2 cellular contexts compared by ENCODE assay signal in the genomic region with DNA sequence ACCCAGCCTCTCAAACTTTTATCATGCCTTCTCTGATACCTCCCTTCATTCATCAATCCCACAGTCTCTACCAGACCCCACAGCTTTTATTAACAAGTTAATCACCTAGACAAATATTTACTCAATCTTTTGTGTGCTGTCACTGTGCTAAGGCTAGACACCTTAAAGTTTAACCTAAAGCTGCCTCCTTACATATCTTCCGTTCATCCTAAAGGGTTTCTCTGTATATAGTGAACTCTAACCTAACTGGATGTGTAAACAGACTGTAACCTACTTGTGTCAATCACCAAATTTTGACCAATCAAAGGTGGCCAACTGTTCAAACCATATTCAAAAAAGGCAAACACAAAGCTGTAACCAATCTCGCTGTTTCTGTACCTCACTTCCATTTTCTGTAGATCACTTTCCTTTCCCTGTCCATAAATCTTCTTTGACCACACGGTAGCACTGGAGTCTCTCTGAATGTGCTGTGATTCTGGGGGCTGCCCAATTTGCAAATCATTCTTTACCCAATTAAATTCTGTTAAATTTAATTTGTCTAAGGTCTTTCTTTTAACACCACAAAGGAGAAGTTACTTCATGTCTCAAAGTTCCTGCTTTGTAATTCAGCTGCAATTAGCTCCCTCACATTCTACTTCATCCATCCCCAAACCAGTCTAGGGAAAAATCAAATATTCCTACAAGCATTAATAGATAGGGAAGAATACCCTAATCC.
TF ChIP-seq lines count a peak whose summit lies in the region.

No MANE protein-coding gene starts in this region.

TF ChIP-seq in HepG2, 621 proteins besides CTCF, POLR2A, EP300 and RAD21 (continues in another document):
- TF ChIP-seq ZNF441 (CRISPR knock-in tag; IDR thresholded peaks at IDR 0.05; ENCODE audit: borderline replicate concordance) (no peak), SKI (IDR thresholded peaks at IDR 0.05; ENCODE audit: partially characterized antibody) (no peak), SNAPC2 (CRISPR knock-in tag; IDR thresholded peaks at IDR 0.05) (peak; percentile 69; the same call in 1 of the 2 replicates), ZHX2 (IDR thresholded peaks at IDR 0.05; ENCODE audit: low read depth) (no peak), ZHX2 (CRISPR knock-in tag; IDR thresholded peaks at IDR 0.05; ENCODE audit: borderline replicate concordance) (no peak), GPBP1L1 (CRISPR knock-in tag; IDR thresholded peaks at IDR 0.05) (no peak), HMG20A (CRISPR knock-in tag; IDR thresholded peaks at IDR 0.05; ENCODE audit: borderline replicate concordance) (peak; percentile 12; the same call in 1 of the 2 replicates), ZNF737 (CRISPR knock-in tag; IDR thresholded peaks at IDR 0.05; ENCODE audit: borderline replicate concordance) (no peak), PITX1 (CRISPR knock-in tag; IDR thresholded peaks at IDR 0.05) (no peak), CHD4 (IDR thresholded peaks at IDR 0.05; ENCODE audit: borderline replicate concordance, low read length) (0 out of 2 replicates have a peak, but pooled peaks have one; percentile 59), ZNF564 (CRISPR knock-in tag; IDR thresholded peaks at IDR 0.05) (no peak), FOXJ3 (CRISPR knock-in tag; IDR thresholded peaks at IDR 0.05; ENCODE audit: borderline replicate concordance) (peak; percentile 77), FOXM1 (CRISPR knock-in tag; IDR thresholded peaks at IDR 0.05) (peak; percentile 82; the same call in 1 of the 2 replicates), DPF2 (CRISPR knock-in tag; IDR thresholded peaks at IDR 0.05; ENCODE audit: borderline replicate concordance, low read depth) (no peak), SMYD3 (CRISPR knock-in tag; IDR thresholded peaks at IDR 0.05) (0 out of 2 replicates have a peak, but pooled peaks have one; percentile 25), ONECUT2 (CRISPR knock-in tag; IDR thresholded peaks at IDR 0.05) (0 out of 2 replicates have a peak, but pooled peaks have one; percentile 10), REPIN1 (CRISPR knock-in tag; IDR thresholded peaks at IDR 0.05; ENCODE audit: borderline replicate concordance, low read depth) (0 out of 2 replicates have a peak, but pooled peaks have one; percentile 51), ZMYM4 (CRISPR knock-in tag; IDR thresholded peaks at IDR 0.05) (peak; percentile 57; the same call in 1 of the 2 replicates), ZSCAN9 (CRISPR knock-in tag; IDR thresholded peaks at IDR 0.05; ENCODE audit: borderline replicate concordance) (0 out of 2 replicates have a peak, but pooled peaks have one; percentile 1), GATAD2A (CRISPR knock-in tag; IDR thresholded peaks at IDR 0.05) (peak; percentile 66)
- TF ChIP-seq, protein P1, sequence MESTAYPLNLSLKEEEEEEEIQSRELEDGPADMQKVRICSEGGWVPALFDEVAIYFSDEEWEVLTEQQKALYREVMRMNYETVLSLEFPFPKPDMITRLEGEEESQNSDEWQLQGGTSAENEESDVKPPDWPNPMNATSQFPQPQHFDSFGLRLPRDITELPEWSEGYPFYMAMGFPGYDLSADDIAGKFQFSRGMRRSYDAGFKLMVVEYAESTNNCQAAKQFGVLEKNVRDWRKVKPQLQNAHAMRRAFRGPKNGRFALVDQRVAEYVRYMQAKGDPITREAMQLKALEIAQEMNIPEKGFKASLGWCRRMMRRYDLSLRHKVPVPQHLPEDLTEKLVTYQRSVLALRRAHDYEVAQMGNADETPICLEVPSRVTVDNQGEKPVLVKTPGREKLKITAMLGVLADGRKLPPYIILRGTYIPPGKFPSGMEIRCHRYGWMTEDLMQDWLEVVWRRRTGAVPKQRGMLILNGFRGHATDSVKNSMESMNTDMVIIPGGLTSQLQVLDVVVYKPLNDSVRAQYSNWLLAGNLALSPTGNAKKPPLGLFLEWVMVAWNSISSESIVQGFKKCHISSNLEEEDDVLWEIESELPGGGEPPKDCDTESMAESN (CRISPR knock-in tag; conservative IDR thresholded peaks at IDR 0.05): no peak

TF ChIP-seq in GM12878, 131 proteins besides CTCF, POLR2A, EP300 and RAD21:
- TF ChIP-seq EZH2 (IDR thresholded peaks at IDR 0.05; ENCODE audit: borderline replicate concordance, control insufficient read depth, low read depth, low read length): no peak
- TF ChIP-seq, protein P2, sequence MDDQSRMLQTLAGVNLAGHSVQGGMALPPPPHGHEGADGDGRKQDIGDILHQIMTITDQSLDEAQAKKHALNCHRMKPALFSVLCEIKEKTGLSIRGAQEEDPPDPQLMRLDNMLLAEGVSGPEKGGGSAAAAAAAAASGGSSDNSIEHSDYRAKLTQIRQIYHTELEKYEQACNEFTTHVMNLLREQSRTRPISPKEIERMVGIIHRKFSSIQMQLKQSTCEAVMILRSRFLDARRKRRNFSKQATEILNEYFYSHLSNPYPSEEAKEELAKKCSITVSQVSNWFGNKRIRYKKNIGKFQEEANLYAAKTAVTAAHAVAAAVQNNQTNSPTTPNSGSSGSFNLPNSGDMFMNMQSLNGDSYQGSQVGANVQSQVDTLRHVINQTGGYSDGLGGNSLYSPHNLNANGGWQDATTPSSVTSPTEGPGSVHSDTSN (IDR thresholded peaks at IDR 0.05; ENCODE audit: insufficient replicate concordance, low read depth, low read length): peak; percentile 10
- TF ChIP-seq, protein P3, sequence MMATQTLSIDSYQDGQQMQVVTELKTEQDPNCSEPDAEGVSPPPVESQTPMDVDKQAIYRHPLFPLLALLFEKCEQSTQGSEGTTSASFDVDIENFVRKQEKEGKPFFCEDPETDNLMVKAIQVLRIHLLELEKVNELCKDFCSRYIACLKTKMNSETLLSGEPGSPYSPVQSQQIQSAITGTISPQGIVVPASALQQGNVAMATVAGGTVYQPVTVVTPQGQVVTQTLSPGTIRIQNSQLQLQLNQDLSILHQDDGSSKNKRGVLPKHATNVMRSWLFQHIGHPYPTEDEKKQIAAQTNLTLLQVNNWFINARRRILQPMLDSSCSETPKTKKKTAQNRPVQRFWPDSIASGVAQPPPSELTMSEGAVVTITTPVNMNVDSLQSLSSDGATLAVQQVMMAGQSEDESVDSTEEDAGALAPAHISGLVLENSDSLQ (IDR thresholded peaks at IDR 0.05): peak; percentile 78
